ENCODE assay signal across 20 cellular contexts in the genomic region with DNA sequence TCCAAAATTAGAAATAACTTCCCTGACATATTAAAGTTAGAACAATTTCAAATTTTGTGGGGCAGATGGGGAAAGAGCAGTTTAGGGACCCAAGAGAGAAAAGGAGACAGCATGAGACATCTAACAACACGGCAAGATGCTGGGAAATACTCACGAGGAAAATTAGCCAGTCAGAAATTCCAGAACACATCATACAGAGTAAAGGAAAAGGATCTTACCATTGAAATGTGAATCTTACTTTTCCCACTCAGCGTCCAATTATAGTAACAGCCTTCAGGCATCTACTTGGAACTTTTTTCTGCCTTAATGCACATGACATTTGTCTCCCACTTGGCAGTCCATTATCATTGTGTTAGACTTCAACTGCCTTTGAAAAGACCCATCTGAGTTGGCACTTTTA.
DNase-seq lines count a peak whose midpoint lies in the region; ATAC-seq, FAIRE-seq and TF ChIP-seq lines count a peak whose summit lies in the region.
"Had no signal": no experiment of that assay in that cellular context is flagged by ENCODE, and none has a peak within 500 bp of the region (broad histone marks: within the 10 kb centered on the region; RNA-seq: fewer than 3 reads in every experiment).

No MANE protein-coding gene starts in this region.

- peak; percentile 98 for FAIRE-seq in A204.1 (lab: Jason Lieb, UNC)
- FAIRE-seq: G401.6, GM12892, H54 had no signal

- intact Hi-C loops in left ventricle myocardium inferior (cut with micrococcal nuclease), result no loop called here

- ATAC-seq in GM18511 (IDR thresholded peaks at IDR 0.05; ENCODE audit: unreplicated experiment), result no peak
- ATAC-seq: GM23338 had no signal

- H3K4me1 ChIP-seq in left ventricle myocardium inferior, result no peaks in the 10 kb centered on the region
- H3K4me1 ChIP-seq: HAP-1 had no signal

- DNase-seq in RPMI7951 (ENCODE audit: low read depth) (peak; percentile 0), foreskin melanocyte (peak; percentile 2), osteocyte (ENCODE audit: extremely low spot score, unreplicated experiment) (no peak), OCI-M1 (lab: John Stamatoyannopoulos, UW) (no peak), left ventricle myocardium inferior (no peak)
- DNase-seq: 8988T; C1 segment of cervical spinal cord; Calu3; CD4-positive, alpha-beta memory T cell; COR-L47; DMS53; DMS79 treated with DMSO at 0.1 percent for 48 hours; HFFc6 had no signal

- no peaks in the 10 kb centered on the region for H3K27me3 ChIP-seq in left ventricle myocardium inferior (ENCODE audit: low read depth)

- H3K27ac ChIP-seq in left ventricle myocardium inferior (replicated peaks), result no peak overlapping the region

- H3K4me3 ChIP-seq in left ventricle myocardium inferior, result no peak overlapping the region
- H3K4me3 ChIP-seq: GM23338, HAP-1 had no signal

- peaks cover 46% of the 10 kb centered on the region for H3K4me1 Mint-ChIP-seq in osteocyte (ENCODE audit: unreplicated experiment)

- H3K9me3 ChIP-seq in left ventricle myocardium inferior (replicated peaks), result no peaks in the 10 kb centered on the region
- H3K9me3 ChIP-seq: HAP-1 had no signal

- H3K4me3 Mint-ChIP-seq in osteocyte (ENCODE audit: unreplicated experiment), result no peak overlapping the region
- H3K4me3 Mint-ChIP-seq: CD4-positive, alpha-beta memory T cell; GM23338; HFFc6 had no signal

- peak overlapping the region; percentile 61 for H3K27ac Mint-ChIP-seq in osteocyte (ENCODE audit: unreplicated experiment)
- H3K27ac Mint-ChIP-seq: CD4-positive, alpha-beta memory T cell; GM23338; HFFc6 had no signal

- no peaks in the 10 kb centered on the region for H3K36me3 ChIP-seq in left ventricle myocardium inferior
- H3K36me3 ChIP-seq: HAP-1 had no signal

- H3K27me3 Mint-ChIP-seq in osteocyte (ENCODE audit: unreplicated experiment), result no peaks in the 10 kb centered on the region

- H3K36me3 Mint-ChIP-seq in osteocyte (ENCODE audit: unreplicated experiment), result no peaks in the 10 kb centered on the region
- H3K36me3 Mint-ChIP-seq: CD4-positive, alpha-beta memory T cell had no signal

- TF ChIP-seq CTCF in osteocyte (IDR thresholded peaks at IDR 0.05), result no peak
- no peak for TF ChIP-seq CTCF in left ventricle myocardium inferior (IDR thresholded peaks at IDR 0.05; ENCODE audit: borderline replicate concordance)

- H3K9me3 Mint-ChIP-seq in osteocyte (ENCODE audit: unreplicated experiment), result no peaks in the 10 kb centered on the region
- H3K9me3 Mint-ChIP-seq: GM23338, HFFc6 had no signal

Comparison
In these comparisons a context has a peak if more than half of its experiments do, and no peak if none do; other contexts are left out.
1. DNase-seq: peak in RPMI7951 (single experiment) and foreskin melanocyte (single experiment); none in osteocyte (single experiment), OCI-M1 (single experiment) and left ventricle myocardium inferior (single experiment).